ENCODE assay signal across 1 cellular context in the genomic region with DNA sequence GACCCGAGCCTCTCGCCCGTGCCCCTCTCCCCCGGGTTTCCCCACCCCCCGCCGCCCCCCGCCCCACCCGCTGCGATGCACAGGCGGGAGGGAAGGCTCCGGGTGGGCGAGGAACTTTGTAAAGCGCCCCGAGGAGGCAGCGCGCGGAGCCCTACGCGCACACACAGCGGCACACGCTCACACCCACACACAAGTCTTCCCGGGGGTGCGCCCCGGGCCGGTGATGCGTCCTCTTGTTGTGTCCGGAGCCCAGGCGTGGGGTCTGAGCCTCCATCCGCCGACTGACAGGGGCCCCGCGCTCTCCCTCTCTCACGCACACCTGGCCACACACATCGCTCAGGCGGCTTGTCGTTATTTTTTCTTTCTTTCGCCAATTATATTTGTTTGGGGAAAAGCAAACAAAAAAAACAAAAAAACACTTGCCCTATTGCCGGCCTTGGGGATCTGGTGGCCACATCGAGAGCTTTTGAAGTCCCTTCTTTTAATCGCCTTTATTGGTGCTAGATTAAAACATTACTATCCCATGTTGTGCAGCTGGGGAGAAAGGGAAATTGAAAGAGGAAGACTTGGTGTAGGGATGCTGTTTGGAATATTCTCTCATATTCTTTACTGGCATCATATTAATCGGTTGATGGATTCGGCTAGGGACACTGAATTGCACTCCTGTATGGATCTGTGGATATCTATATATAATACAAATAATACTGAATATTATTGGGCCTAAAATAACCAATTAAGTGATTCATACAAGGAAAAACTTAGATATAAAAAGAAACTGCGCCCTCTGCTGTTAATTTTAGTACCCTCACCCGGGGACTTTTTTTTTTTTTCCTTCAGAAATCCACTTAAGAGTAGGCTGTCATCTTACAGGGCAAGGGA.
TF ChIP-seq lines count a peak whose summit lies in the region.

No MANE protein-coding gene starts in this region.

TF ChIP-seq in WTC11, 78 proteins besides CTCF, POLR2A, EP300 and RAD21 (continued from another document):
- TF ChIP-seq, protein P1, sequence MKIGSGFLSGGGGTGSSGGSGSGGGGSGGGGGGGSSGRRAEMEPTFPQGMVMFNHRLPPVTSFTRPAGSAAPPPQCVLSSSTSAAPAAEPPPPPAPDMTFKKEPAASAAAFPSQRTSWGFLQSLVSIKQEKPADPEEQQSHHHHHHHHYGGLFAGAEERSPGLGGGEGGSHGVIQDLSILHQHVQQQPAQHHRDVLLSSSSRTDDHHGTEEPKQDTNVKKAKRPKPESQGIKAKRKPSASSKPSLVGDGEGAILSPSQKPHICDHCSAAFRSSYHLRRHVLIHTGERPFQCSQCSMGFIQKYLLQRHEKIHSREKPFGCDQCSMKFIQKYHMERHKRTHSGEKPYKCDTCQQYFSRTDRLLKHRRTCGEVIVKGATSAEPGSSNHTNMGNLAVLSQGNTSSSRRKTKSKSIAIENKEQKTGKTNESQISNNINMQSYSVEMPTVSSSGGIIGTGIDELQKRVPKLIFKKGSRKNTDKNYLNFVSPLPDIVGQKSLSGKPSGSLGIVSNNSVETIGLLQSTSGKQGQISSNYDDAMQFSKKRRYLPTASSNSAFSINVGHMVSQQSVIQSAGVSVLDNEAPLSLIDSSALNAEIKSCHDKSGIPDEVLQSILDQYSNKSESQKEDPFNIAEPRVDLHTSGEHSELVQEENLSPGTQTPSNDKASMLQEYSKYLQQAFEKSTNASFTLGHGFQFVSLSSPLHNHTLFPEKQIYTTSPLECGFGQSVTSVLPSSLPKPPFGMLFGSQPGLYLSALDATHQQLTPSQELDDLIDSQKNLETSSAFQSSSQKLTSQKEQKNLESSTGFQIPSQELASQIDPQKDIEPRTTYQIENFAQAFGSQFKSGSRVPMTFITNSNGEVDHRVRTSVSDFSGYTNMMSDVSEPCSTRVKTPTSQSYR (CRISPR knock-in tag; IDR thresholded peaks at IDR 0.05) = no peak
- TF ChIP-seq, protein P2, sequence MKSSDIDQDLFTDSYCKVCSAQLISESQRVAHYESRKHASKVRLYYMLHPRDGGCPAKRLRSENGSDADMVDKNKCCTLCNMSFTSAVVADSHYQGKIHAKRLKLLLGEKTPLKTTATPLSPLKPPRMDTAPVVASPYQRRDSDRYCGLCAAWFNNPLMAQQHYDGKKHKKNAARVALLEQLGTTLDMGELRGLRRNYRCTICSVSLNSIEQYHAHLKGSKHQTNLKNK (CRISPR knock-in tag; IDR thresholded peaks at IDR 0.05) = no peak
- TF ChIP-seq RORB (CRISPR knock-in tag; IDR thresholded peaks at IDR 0.05) (no peak), JUN (CRISPR knock-in tag; IDR thresholded peaks at IDR 0.05) (no peak), ZNF121 (CRISPR knock-in tag; IDR thresholded peaks at IDR 0.05) (no peak), HMGA2 (CRISPR knock-in tag; IDR thresholded peaks at IDR 0.05) (no peak), ZNF396 (CRISPR knock-in tag; IDR thresholded peaks at IDR 0.05; ENCODE audit: borderline replicate concordance) (no peak), MXD4 (CRISPR knock-in tag; IDR thresholded peaks at IDR 0.05; ENCODE audit: borderline replicate concordance) (no peak)
- TF ChIP-seq, protein P3, sequence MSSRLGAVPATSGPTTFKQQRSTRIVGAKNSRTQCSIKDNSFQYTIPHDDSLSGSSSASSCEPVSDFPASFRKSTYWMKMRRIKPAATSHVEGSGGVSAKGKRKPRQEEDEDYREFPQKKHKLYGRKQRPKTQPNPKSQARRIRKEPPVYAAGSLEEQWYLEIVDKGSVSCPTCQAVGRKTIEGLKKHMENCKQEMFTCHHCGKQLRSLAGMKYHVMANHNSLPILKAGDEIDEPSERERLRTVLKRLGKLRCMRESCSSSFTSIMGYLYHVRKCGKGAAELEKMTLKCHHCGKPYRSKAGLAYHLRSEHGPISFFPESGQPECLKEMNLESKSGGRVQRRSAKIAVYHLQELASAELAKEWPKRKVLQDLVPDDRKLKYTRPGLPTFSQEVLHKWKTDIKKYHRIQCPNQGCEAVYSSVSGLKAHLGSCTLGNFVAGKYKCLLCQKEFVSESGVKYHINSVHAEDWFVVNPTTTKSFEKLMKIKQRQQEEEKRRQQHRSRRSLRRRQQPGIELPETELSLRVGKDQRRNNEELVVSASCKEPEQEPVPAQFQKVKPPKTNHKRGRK (CRISPR knock-in tag; IDR thresholded peaks at IDR 0.05; ENCODE audit: borderline replicate concordance) = no peak
